ENCODE assay signal across 2 cellular contexts in the genomic region with DNA sequence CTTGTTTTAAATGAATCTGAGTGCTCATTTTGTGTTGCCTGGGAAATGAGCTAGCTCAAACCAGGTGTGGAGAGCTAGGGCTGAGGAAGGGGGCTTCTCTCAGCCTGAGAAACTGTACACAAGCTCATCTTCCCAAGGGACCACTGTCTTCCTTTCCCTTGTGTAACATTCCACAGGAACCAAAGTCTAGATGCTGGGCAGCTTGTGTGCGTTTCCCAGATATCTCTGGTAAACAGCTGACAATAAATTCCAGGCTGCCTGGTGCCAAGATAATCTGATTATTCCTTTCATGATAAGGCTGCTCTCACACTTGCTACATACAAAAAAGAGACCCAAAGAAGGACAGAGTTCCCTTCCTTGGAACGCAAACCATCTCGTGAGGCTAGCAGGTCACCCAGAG.
TF ChIP-seq lines count a peak whose summit lies in the region.

No MANE protein-coding gene starts in this region.

TF ChIP-seq in GM23338, 12 proteins besides CTCF, POLR2A, EP300 and RAD21:
- TF ChIP-seq, protein P1, sequence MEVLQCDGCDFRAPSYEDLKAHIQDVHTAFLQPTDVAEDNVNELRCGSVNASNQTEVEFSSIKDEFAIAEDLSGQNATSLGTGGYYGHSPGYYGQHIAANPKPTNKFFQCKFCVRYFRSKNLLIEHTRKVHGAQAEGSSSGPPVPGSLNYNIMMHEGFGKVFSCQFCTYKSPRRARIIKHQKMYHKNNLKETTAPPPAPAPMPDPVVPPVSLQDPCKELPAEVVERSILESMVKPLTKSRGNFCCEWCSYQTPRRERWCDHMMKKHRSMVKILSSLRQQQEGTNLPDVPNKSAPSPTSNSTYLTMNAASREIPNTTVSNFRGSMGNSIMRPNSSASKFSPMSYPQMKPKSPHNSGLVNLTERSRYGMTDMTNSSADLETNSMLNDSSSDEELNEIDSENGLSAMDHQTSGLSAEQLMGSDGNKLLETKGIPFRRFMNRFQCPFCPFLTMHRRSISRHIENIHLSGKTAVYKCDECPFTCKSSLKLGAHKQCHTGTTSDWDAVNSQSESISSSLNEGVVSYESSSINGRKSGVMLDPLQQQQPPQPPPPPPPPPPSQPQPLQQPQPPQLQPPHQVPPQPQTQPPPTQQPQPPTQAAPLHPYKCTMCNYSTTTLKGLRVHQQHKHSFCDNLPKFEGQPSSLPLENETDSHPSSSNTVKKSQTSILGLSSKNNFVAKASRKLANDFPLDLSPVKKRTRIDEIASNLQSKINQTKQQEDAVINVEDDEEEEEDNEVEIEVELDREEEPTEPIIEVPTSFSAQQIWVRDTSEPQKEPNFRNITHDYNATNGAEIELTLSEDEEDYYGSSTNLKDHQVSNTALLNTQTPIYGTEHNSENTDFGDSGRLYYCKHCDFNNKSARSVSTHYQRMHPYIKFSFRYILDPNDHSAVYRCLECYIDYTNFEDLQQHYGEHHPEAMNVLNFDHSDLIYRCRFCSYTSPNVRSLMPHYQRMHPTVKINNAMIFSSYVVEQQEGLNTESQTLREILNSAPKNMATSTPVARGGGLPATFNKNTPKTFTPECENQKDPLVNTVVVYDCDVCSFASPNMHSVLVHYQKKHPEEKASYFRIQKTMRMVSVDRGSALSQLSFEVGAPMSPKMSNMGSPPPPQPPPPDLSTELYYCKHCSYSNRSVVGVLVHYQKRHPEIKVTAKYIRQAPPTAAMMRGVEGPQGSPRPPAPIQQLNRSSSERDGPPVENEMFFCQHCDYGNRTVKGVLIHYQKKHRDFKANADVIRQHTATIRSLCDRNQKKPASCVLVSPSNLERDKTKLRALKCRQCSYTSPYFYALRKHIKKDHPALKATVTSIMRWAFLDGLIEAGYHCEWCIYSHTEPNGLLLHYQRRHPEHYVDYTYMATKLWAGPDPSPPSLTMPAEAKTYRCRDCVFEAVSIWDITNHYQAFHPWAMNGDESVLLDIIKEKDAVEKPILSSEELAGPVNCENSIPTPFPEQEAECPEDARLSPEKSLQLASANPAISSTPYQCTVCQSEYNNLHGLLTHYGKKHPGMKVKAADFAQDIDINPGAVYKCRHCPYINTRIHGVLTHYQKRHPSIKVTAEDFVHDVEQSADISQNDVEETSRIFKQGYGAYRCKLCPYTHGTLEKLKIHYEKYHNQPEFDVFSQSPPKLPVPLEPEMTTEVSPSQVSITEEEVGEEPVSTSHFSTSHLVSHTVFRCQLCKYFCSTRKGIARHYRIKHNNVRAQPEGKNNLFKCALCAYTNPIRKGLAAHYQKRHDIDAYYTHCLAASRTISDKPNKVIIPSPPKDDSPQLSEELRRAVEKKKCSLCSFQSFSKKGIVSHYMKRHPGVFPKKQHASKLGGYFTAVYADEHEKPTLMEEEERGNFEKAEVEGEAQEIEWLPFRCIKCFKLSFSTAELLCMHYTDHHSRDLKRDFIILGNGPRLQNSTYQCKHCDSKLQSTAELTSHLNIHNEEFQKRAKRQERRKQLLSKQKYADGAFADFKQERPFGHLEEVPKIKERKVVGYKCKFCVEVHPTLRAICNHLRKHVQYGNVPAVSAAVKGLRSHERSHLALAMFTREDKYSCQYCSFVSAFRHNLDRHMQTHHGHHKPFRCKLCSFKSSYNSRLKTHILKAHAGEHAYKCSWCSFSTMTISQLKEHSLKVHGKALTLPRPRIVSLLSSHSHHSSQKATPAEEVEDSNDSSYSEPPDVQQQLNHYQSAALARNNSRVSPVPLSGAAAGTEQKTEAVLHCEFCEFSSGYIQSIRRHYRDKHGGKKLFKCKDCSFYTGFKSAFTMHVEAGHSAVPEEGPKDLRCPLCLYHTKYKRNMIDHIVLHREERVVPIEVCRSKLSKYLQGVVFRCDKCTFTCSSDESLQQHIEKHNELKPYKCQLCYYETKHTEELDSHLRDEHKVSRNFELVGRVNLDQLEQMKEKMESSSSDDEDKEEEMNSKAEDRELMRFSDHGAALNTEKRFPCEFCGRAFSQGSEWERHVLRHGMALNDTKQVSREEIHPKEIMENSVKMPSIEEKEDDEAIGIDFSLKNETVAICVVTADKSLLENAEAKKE (CRISPR knock-in tag; IDR thresholded peaks at IDR 0.05): no peak
- TF ChIP-seq, protein P2, sequence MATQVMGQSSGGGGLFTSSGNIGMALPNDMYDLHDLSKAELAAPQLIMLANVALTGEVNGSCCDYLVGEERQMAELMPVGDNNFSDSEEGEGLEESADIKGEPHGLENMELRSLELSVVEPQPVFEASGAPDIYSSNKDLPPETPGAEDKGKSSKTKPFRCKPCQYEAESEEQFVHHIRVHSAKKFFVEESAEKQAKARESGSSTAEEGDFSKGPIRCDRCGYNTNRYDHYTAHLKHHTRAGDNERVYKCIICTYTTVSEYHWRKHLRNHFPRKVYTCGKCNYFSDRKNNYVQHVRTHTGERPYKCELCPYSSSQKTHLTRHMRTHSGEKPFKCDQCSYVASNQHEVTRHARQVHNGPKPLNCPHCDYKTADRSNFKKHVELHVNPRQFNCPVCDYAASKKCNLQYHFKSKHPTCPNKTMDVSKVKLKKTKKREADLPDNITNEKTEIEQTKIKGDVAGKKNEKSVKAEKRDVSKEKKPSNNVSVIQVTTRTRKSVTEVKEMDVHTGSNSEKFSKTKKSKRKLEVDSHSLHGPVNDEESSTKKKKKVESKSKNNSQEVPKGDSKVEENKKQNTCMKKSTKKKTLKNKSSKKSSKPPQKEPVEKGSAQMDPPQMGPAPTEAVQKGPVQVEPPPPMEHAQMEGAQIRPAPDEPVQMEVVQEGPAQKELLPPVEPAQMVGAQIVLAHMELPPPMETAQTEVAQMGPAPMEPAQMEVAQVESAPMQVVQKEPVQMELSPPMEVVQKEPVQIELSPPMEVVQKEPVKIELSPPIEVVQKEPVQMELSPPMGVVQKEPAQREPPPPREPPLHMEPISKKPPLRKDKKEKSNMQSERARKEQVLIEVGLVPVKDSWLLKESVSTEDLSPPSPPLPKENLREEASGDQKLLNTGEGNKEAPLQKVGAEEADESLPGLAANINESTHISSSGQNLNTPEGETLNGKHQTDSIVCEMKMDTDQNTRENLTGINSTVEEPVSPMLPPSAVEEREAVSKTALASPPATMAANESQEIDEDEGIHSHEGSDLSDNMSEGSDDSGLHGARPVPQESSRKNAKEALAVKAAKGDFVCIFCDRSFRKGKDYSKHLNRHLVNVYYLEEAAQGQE (IDR thresholded peaks at IDR 0.05; ENCODE audit: unreplicated experiment): no peak
- TF ChIP-seq, protein P3, sequence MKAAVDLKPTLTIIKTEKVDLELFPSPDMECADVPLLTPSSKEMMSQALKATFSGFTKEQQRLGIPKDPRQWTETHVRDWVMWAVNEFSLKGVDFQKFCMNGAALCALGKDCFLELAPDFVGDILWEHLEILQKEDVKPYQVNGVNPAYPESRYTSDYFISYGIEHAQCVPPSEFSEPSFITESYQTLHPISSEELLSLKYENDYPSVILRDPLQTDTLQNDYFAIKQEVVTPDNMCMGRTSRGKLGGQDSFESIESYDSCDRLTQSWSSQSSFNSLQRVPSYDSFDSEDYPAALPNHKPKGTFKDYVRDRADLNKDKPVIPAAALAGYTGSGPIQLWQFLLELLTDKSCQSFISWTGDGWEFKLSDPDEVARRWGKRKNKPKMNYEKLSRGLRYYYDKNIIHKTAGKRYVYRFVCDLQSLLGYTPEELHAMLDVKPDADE (IDR thresholded peaks at IDR 0.05): no peak
- TF ChIP-seq ZNF114 (CRISPR knock-in tag; IDR thresholded peaks at IDR 0.05) (no peak), EZH2phosphoT487 (IDR thresholded peaks at IDR 0.05; ENCODE audit: unreplicated experiment) (no peak), JUNB (IDR thresholded peaks at IDR 0.05; ENCODE audit: unreplicated experiment) (no peak), CREB1 (CRISPR knock-in tag; IDR thresholded peaks at IDR 0.05; ENCODE audit: low read depth) (no peak), STAT1 (IDR thresholded peaks at IDR 0.05; ENCODE audit: unreplicated experiment) (no peak)

TF ChIP-seq in H1, 55 proteins besides CTCF, POLR2A, EP300 and RAD21:
- TF ChIP-seq KDM5A (IDR thresholded peaks at IDR 0.05; ENCODE audit: low read length) (no peak), TCF12 (IDR thresholded peaks at IDR 0.05; ENCODE audit: low read depth, low read length) (no peak), SP4 (IDR thresholded peaks at IDR 0.05; ENCODE audit: low read length) (no peak), SP1 (IDR thresholded peaks at IDR 0.05; ENCODE audit: low read depth, low read length) (no peak), MAFK (IDR thresholded peaks at IDR 0.05; ENCODE audit: low read depth, low read length) (no peak), POLR2AphosphoS5 (IDR thresholded peaks at IDR 0.05; ENCODE audit: low read depth, low read length) (no peak), CBX8 (IDR thresholded peaks at IDR 0.05; ENCODE audit: borderline replicate concordance, low read depth, low read length) (no peak), PHF8 (conservative IDR thresholded peaks at IDR 0.05; ENCODE audit: low read depth, low read length) (no peak)
- TF ChIP-seq, protein P4, sequence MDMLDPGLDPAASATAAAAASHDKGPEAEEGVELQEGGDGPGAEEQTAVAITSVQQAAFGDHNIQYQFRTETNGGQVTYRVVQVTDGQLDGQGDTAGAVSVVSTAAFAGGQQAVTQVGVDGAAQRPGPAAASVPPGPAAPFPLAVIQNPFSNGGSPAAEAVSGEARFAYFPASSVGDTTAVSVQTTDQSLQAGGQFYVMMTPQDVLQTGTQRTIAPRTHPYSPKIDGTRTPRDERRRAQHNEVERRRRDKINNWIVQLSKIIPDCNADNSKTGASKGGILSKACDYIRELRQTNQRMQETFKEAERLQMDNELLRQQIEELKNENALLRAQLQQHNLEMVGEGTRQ (IDR thresholded peaks at IDR 0.05; ENCODE audit: low read length): no peak
TF ChIP-seq in H1: peak in this region for 0.
